In the genomic region with DNA sequence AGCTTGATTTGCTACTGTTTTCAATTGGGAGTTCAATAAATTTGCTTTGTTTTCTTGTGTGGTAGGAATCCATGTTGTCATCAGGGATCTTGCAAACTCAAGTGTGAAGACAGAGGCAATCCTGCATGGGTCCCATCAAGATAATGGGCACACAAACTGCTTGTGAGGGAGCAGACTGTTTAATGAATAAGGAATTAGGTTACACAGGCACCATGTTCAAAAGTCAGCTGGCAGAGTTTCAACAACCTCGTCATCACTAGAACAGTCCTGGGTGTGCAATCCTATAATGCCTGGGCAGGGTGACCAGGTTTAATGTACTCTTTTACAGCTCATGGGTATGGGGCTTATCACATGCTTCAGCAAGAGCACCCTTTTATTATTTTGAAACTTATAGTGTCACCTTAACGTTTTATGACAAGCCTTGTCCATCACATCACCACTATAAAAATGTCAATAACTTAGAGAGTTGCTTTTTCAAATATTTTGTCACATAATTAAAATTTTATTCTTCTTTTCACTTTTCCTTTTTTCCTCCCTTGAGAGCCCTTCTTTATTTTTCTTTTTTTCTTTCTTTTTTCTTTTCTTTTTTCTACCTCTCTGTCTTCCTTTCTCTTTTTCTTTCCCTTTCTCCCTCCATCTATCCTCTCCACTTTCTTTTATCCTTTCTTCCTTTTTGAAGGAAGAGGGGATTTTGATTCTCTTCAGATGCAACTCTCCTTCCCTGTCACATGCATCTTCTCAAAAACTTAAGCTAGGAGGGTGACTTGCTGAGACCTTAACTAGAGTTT, we compare ENCODE assay signal across 9 cellular contexts.
A peak's percentile ranks its signal among the peaks of the same experiment; 100 is the strongest.
DNase-seq lines count a peak whose midpoint lies in the region; ATAC-seq and TF ChIP-seq lines count a peak whose summit lies in the region.
"Had no signal": no experiment of that assay in that cellular context is flagged by ENCODE, and none has a peak within 500 bp of the region (broad histone marks: within the 10 kb centered on the region; RNA-seq: fewer than 3 reads in every experiment).

No MANE protein-coding gene starts in this region.

- DNase-seq in GM23248 (peak; percentile 24), LoVo (ENCODE audit: low spot score) (peak; percentile 83), iris pigment epithelial cell (ENCODE audit: low read depth) (peak; percentile 65), HFFc6 (no peak), NCI-H2196 treated with DMSO at 0.1 percent for 48 hours (lab: John Stamatoyannopoulos, UW; ENCODE audit: unreplicated experiment) (no peak)
- DNase-seq: anterior cingulate cortex, right cardiac atrium had no signal

- no peaks in the 10 kb centered on the region for H3K27me3 ChIP-seq in GM23248 (replicated peaks; ENCODE audit: insufficient read depth)

- H3K4me1 Mint-ChIP-seq in HFFc6 (ENCODE audit: low read depth), result peaks cover 27% of the 10 kb centered on the region

- no peaks in the 10 kb centered on the region; the same call in 1 of the 2 replicates for H3K9me2 ChIP-seq in GM23248 (ENCODE audit: insufficient read depth)

- no peak for TF ChIP-seq CTCF in HFFc6 (IDR thresholded peaks at IDR 0.05)

- no peak overlapping the region for H3K4me3 Mint-ChIP-seq in HFFc6

- no peaks in the 10 kb centered on the region for H3K9me3 ChIP-seq in GM23248 (ENCODE audit: low read depth)

- 67 to 68% methylated on average over 2 of the region's 2 CpGs for WGBS in GM23248 (ENCODE audit: low coverage in 1 of 2, low lambda C conversion rate in 2 of 2, missing lambda C conversion rate in 2 of 2), 2 experiments

- H3K4me2 ChIP-seq in GM23248 (ENCODE audit: unreplicated experiment), result no peak overlapping the region

- no peaks in the 10 kb centered on the region for H3K9me3 Mint-ChIP-seq in HFFc6

- in situ Hi-C loops in GM23248 (cut with MboI), result no loop called here

- no peak overlapping the region for H3K27ac ChIP-seq in GM23248

- peak; percentile 45 for ATAC-seq in GM18907 (IDR thresholded peaks at IDR 0.05; ENCODE audit: unreplicated experiment)
- no peak for ATAC-seq in HG02938 (IDR thresholded peaks at IDR 0.05; ENCODE audit: unreplicated experiment)
- ATAC-seq: right cardiac atrium had no signal

- no peak overlapping the region for H3K4me3 ChIP-seq in GM23248

- no peak overlapping the region for H2AFZ ChIP-seq in GM23248

- H3K36me3 Mint-ChIP-seq in HFFc6 (ENCODE audit: low read depth), result no peaks in the 10 kb centered on the region

- no peak overlapping the region for H3K9ac ChIP-seq in GM23248

- no peak overlapping the region for H3K27ac Mint-ChIP-seq in HFFc6

- no peaks in the 10 kb centered on the region for H3K4me1 ChIP-seq in GM23248 (ENCODE audit: insufficient read depth)

- H3F3A ChIP-seq in GM23248 (ENCODE audit: insufficient read depth), result no peaks in the 10 kb centered on the region

- no peaks in the 10 kb centered on the region for H3K79me2 ChIP-seq in GM23248 (ENCODE audit: insufficient read depth)

- no peaks in the 10 kb centered on the region for H3K36me3 ChIP-seq in GM23248 (ENCODE audit: low read depth)

- no peaks in the 10 kb centered on the region for H4K20me1 ChIP-seq in GM23248 (ENCODE audit: insufficient read depth)

- H3K27me3 Mint-ChIP-seq in HFFc6 (ENCODE audit: insufficient read depth), result no peaks in the 10 kb centered on the region

Comparison
In these comparisons a context has a peak if more than half of its experiments do, and no peak if none do; other contexts are left out.
1. DNase-seq: peak in GM23248 (single experiment), LoVo (single experiment) and iris pigment epithelial cell (single experiment); none in HFFc6 (single experiment) and NCI-H2196 treated with DMSO at 0.1 percent for 48 hours (single experiment).